ENCODE assay signal across 18 cellular contexts in the genomic region with DNA sequence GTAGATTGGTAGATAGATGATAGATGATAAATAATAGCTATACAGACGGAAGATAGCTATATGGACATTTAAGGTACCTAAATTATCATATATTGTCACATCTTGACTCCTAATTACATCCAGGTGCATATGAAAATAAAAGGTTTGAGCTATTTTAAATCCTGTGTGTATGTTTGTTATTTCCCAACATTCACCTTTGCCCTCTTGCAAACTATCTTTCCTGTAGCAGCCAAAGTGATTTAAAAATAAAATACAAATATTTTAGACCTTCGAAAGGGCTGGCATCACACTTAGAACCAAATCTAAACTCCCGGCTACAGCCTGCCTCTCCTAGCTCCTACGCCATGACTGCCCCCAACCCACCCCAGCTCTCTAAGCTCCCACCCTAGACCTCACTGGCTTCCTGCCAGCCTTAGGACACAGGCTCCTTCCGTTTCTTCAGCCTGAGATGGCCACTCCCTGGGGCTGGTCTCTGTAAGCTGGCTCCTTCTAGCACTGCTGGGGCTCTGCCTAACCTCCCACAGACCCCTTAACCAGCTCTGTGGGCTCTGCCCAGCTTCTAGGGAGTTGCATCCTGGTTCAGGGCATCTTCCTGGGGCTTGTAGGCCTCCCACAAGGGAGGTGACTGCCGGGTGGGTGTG.
DNase-seq lines count a peak whose midpoint lies in the region; ATAC-seq and TF ChIP-seq lines count a peak whose summit lies in the region.
"Had no signal": no experiment of that assay in that cellular context is flagged by ENCODE, and none has a peak within 500 bp of the region (broad histone marks: within the 10 kb centered on the region; RNA-seq: fewer than 3 reads in every experiment).

No MANE protein-coding gene starts in this region.

- H3K36me3 ChIP-seq in mammary epithelial cell (ENCODE audit: insufficient read depth, low read length) (no peaks in the 10 kb centered on the region), fibroblast of lung (ENCODE audit: control insufficient read depth, insufficient read depth, low read length) (no peaks in the 10 kb centered on the region), ovary (no peaks in the 10 kb centered on the region), uterus (no peaks in the 10 kb centered on the region)
- H3K36me3 ChIP-seq: BLaER1 treated with 17β-estradiol and CSF1 and Interleukin-3, amounts not matched to agents 10 nM and 100 nM had no signal

- H3K9me3 Mint-ChIP-seq in MCF 10A (ENCODE audit: unreplicated experiment): no peaks in the 10 kb centered on the region
- H3K9me3 Mint-ChIP-seq: T-cell had no signal

- H3K9me3 ChIP-seq in mammary epithelial cell (replicated peaks; ENCODE audit: insufficient read depth, low read length): no peaks in the 10 kb centered on the region
- H3K9me3 ChIP-seq in fibroblast of lung (ENCODE audit: control insufficient read depth, insufficient read depth, low read depth, low read length): no peaks in the 10 kb centered on the region
- H3K9me3 ChIP-seq in ovary: no peaks in the 10 kb centered on the region
- no peaks in the 10 kb centered on the region for H3K9me3 ChIP-seq in uterus

- no peak overlapping the region for H3K4me3 Mint-ChIP-seq in MCF 10A (ENCODE audit: unreplicated experiment)
- H3K4me3 Mint-ChIP-seq: GM23338, T-cell had no signal

- H4K20me1 ChIP-seq in mammary epithelial cell (ENCODE audit: insufficient read depth, low read length) (no peaks in the 10 kb centered on the region), fibroblast of lung (ENCODE audit: control insufficient read depth, extremely low read depth, insufficient read depth, low read length) (no peaks in the 10 kb centered on the region)
- H4K20me1 ChIP-seq: BLaER1 treated with 17β-estradiol and CSF1 and Interleukin-3, amounts not matched to agents 10 nM and 100 nM had no signal

- H3K27ac ChIP-seq in mammary epithelial cell (ENCODE audit: insufficient read depth, low read depth, low read length) (no peak overlapping the region), fibroblast of lung (ENCODE audit: insufficient read depth, low read length) (no peak overlapping the region), ovary (no peak overlapping the region), uterus (peak overlapping the region; percentile 56 to 69)
- H3K27ac ChIP-seq: BLaER1 treated with 17β-estradiol and CSF1 and Interleukin-3, amounts not matched to agents 10 nM and 100 nM; VCaP had no signal

- POLR2A ChIA-PET in MCF 10A (lab: Yijun Ruan, JAX): interaction anchor here (0.5 to 1.2 kb wide), 4 partner anchors 13 to 478 kb away, joined by 3 read pairs; partner anchors contain the start of gene KLF6

- H3K4me2 ChIP-seq in mammary epithelial cell (ENCODE audit: insufficient read depth, low read depth, low read length): no peak overlapping the region
- no peak overlapping the region for H3K4me2 ChIP-seq in fibroblast of lung (ENCODE audit: extremely low read depth, insufficient read depth, low read length)
- H3K4me2 ChIP-seq: BLaER1 treated with 17β-estradiol and CSF1 and Interleukin-3, amounts not matched to agents 10 nM and 100 nM; GM23338 had no signal

- dilution Hi-C loops in mammary epithelial cell (cut with HindIII; ENCODE audit: low sequenced_read_pairs): no loop called here

- no peak for TF ChIP-seq POLR2A in ovary (IDR thresholded peaks at IDR 0.05)
- no peak for TF ChIP-seq POLR2A in uterus (IDR thresholded peaks at IDR 0.05)

- no peak overlapping the region for H3K9ac ChIP-seq in mammary epithelial cell (ENCODE audit: insufficient read depth, low read length)
- no peak overlapping the region for H3K9ac ChIP-seq in fibroblast of lung (ENCODE audit: insufficient read depth, low read length)
- H3K9ac ChIP-seq: BLaER1 treated with 17β-estradiol and CSF1 and Interleukin-3, amounts not matched to agents 10 nM and 100 nM had no signal

- 90% methylated on average over 5 of the region's 6 CpGs for WGBS in mammary epithelial cell (ENCODE audit: low coverage, missing lambda C conversion rate)
- WGBS in ovary, 3 donors: 37 to 47% (median 43%) methylated on average over 6 of the region's 6 CpGs

- H3K79me2 ChIP-seq in mammary epithelial cell (ENCODE audit: insufficient read depth, low read length) (no peaks in the 10 kb centered on the region), fibroblast of lung (ENCODE audit: control insufficient read depth, insufficient read depth, low read length) (no peaks in the 10 kb centered on the region)

- peaks cover 19% of the 10 kb centered on the region for H3K4me1 ChIP-seq in mammary epithelial cell (ENCODE audit: insufficient read depth, low read length)
- peaks cover 17% of the 10 kb centered on the region for H3K4me1 ChIP-seq in fibroblast of lung (ENCODE audit: control insufficient read depth, extremely low read depth, insufficient read depth, low read length)
- peaks cover 13% of the 10 kb centered on the region for H3K4me1 ChIP-seq in ovary (ENCODE audit: insufficient read depth)
- H3K4me1 ChIP-seq in uterus: peaks cover 0 to 17% of the 10 kb centered on the region in 2 donors

- ATAC-seq in HG02623 (IDR thresholded peaks at IDR 0.05; ENCODE audit: unreplicated experiment): no peak
- ATAC-seq in HG03439 (IDR thresholded peaks at IDR 0.05; ENCODE audit: unreplicated experiment): no peak
- ATAC-seq: GM23338, T-cell had no signal

- no peak for TF ChIP-seq CTCF in MCF 10A (IDR thresholded peaks at IDR 0.05; ENCODE audit: unreplicated experiment)
- no peak for TF ChIP-seq CTCF in mammary epithelial cell (conservative IDR thresholded peaks at IDR 0.05 in 1 of 2, IDR thresholded peaks at IDR 0.05 in 1 of 2; ENCODE audit: extremely low read depth in 1 of 2, insufficient read depth in 1 of 2, low read depth in 1 of 2, low read length in 2 of 2)
- TF ChIP-seq CTCF in fibroblast of lung (conservative IDR thresholded peaks at IDR 0.05 in 1 of 2, IDR thresholded peaks at IDR 0.05 in 1 of 2; ENCODE audit: low read depth in 1 of 2, low read length in 2 of 2): no peak
- TF ChIP-seq CTCF in ovary (IDR thresholded peaks at IDR 0.05): no peak
- TF ChIP-seq CTCF in uterus (IDR thresholded peaks at IDR 0.05): no peak

- H3K27ac Mint-ChIP-seq in MCF 10A (ENCODE audit: low read depth, unreplicated experiment): peak overlapping the region; percentile 37
- H3K27ac Mint-ChIP-seq: GM23338, T-cell had no signal

- no peak for TF ChIP-seq EP300 in ovary (IDR thresholded peaks at IDR 0.05)

- CTCF ChIA-PET in MCF 10A (lab: Yijun Ruan, JAX): interaction anchor here (0.6 to 0.7 kb wide), 3 partner anchors 25 to 503 kb away, joined by 3 to 4 read pairs (median 3); no protein-coding TSS in a partner anchor
- CTCF ChIA-PET in mammary epithelial cell (lab: Charles Lee; ENCODE audit: low non-redundant PET): interaction anchor here (0.7 kb wide), 1 partner anchor 13 kb away, joined by 4 read pairs; no protein-coding TSS in a partner anchor

- in situ Hi-C loops in mammary epithelial cell (cut with MboI; ENCODE audit: low sequenced_read_pairs in 2 of 2): no loop called here

- H3K4me3 ChIP-seq in mammary epithelial cell (replicated peaks in 1 of 3; ENCODE audit: insufficient read depth in 1 of 3, low read depth in 2 of 3, low read length in 3 of 3) (no peak overlapping the region), fibroblast of lung (replicated peaks in 1 of 4; ENCODE audit: control extremely low read depth in 1 of 4, insufficient read depth in 1 of 4, low read depth in 3 of 4, low read length in 4 of 4) (no peak overlapping the region), ovary (no peak overlapping the region), uterus (no peak overlapping the region)
- H3K4me3 ChIP-seq: BLaER1 treated with 17β-estradiol and CSF1 and Interleukin-3, amounts not matched to agents 10 nM and 100 nM; GM23338 had no signal

- H2AFZ ChIP-seq in mammary epithelial cell (ENCODE audit: low read depth, low read length) (no peak overlapping the region), fibroblast of lung (ENCODE audit: low read length) (peak overlapping the region; percentile 57)
- H2AFZ ChIP-seq: GM23338 had no signal

- peaks cover 40% of the 10 kb centered on the region for H3K4me1 Mint-ChIP-seq in MCF 10A (ENCODE audit: insufficient read depth, unreplicated experiment)
- H3K4me1 Mint-ChIP-seq: GM23338 had no signal

- H3K36me3 Mint-ChIP-seq in MCF 10A (ENCODE audit: insufficient read depth, unreplicated experiment): peaks cover 6% of the 10 kb centered on the region
- H3K36me3 Mint-ChIP-seq: T-cell had no signal

- no peaks in the 10 kb centered on the region for H3K27me3 ChIP-seq in mammary epithelial cell (ENCODE audit: insufficient read depth, low read length)
- H3K27me3 ChIP-seq in fibroblast of lung (ENCODE audit: control insufficient read depth, insufficient read depth, low read length): no peaks in the 10 kb centered on the region
- H3K27me3 ChIP-seq in ovary: no peaks in the 10 kb centered on the region
- no peaks in the 10 kb centered on the region for H3K27me3 ChIP-seq in uterus
- H3K27me3 ChIP-seq: BLaER1 treated with 17β-estradiol and CSF1 and Interleukin-3, amounts not matched to agents 10 nM and 100 nM had no signal

- intact Hi-C loops in MCF 10A (cut with micrococcal nuclease): no loop called here
- intact Hi-C loops in mammary epithelial cell (cut with micrococcal nuclease): no loop called here
- intact Hi-C loops in ovary (cut with DNase I): loop anchor here in 1 of 4 donors (10.0 kb wide), 1 partner anchor 789 kb away; no protein-coding TSS in a partner anchor
- intact Hi-C loops in uterus (cut with DNase I; ENCODE audit: low total_unique reads): no loop called here

- BruUV-seq in MCF 10A (replicated peaks; lab: Mats Ljungman, UMichigan) (no TSS peak), mammary epithelial cell (replicated peaks; lab: Mats Ljungman, UMichigan) (no TSS peak)

- H3K27me3 Mint-ChIP-seq in MCF 10A (ENCODE audit: insufficient read depth, unreplicated experiment): no peaks in the 10 kb centered on the region

- DNase-seq in MCF 10A (ENCODE audit: unreplicated experiment) (no peak), mammary epithelial cell (no peak), fibroblast of lung (ENCODE audit: low read depth in 2 of 2) (peak in 1 of 2 donors; percentile 47), ovary (peak in 3 of 5 donors; percentile 30 to 52 (median 36)), uterus (peak; percentile 47 to 59), SHP77 treated with DMSO at 0.1 percent for 48 hours (lab: John Stamatoyannopoulos, UW) (no peak)
- DNase-seq: amniotic stem cell; effector memory CD4-positive, alpha-beta T cell; hippocampal formation; NCI-H1105 treated with DMSO at 0.1 percent for 48 hours; NCI-H2107; Right ventricle myocardium superior; T-cell had no signal

Comparison
In these comparisons a context has a peak if more than half of its experiments do, and no peak if none do; other contexts are left out.
1. DNase-seq: peak in ovary (3 of 5) and uterus (2 of 2); none in MCF 10A (single experiment), mammary epithelial cell (single experiment) and SHP77 treated with DMSO at 0.1 percent for 48 hours (single experiment).
2. H3K27ac ChIP-seq: peak in uterus (2 of 2); none in mammary epithelial cell (single experiment), fibroblast of lung (single experiment) and ovary (0 of 2).